ENCODE assay signal across 24 cellular contexts in genomic region chr1:230037261-230037660, GRCh38. TPM values are rescaled to one million over a fixed set of nuclear protein-coding genes. Genes with fewer than 3 reads are reported as not detected.
DNase-seq lines count a peak whose midpoint lies in the region; ATAC-seq and TF ChIP-seq lines count a peak whose summit lies in the region.
"Had no signal": no experiment of that assay in that cellular context is flagged by ENCODE, and none has a peak within 500 bp of the region (broad histone marks: within the 10 kb centered on the region; RNA-seq: fewer than 3 reads in every experiment).

No MANE protein-coding gene starts in this region.

- intact Hi-C loops in esophagus muscularis mucosa (cut with DNase I): no loop called here

- H3K4me3 ChIP-seq in esophagus muscularis mucosa: no peak overlapping the region
- H3K4me3 ChIP-seq: ascending aorta, gastroesophageal sphincter, lower lobe of right lung, SJCRH30, tibial nerve had no signal

- 0 out of 2 replicates have a peak, but pooled peaks cover 3% of the 10 kb centered on the region for H3K9me3 Mint-ChIP-seq in HFFc6

- no peak overlapping the region for H3K27ac Mint-ChIP-seq in HFFc6
- H3K27ac Mint-ChIP-seq: activated CD4-positive, alpha-beta T cell treated with anti-CD3 and anti-CD28 coated beads, Interleukin-2, amount 10 ng/mL, durations not matched to agents 24 days and 14 days; CD8-positive, alpha-beta memory T cell; naive thymus-derived CD4-positive, alpha-beta T cell had no signal

- no peak overlapping the region for H3K27ac ChIP-seq in esophagus muscularis mucosa (replicated peaks in 1 of 4)
- H3K27ac ChIP-seq: ascending aorta, gastroesophageal sphincter, lower lobe of right lung, SJCRH30, tibial nerve had no signal

- TF ChIP-seq EP300 in esophagus muscularis mucosa (IDR thresholded peaks at IDR 0.05): no peak

- H3K36me3 ChIP-seq in esophagus muscularis mucosa: no peaks in the 10 kb centered on the region
- H3K36me3 ChIP-seq: ascending aorta, gastroesophageal sphincter, lower lobe of right lung, SJCRH30, tibial nerve had no signal

- ATAC-seq in GM19035 (IDR thresholded peaks at IDR 0.05; ENCODE audit: unreplicated experiment) (peak; percentile 63), GM21381 (IDR thresholded peaks at IDR 0.05; ENCODE audit: unreplicated experiment) (peak; percentile 69), HG02798 (IDR thresholded peaks at IDR 0.05; ENCODE audit: poor library complexity, unreplicated experiment) (peak; percentile 66), GM18502 (IDR thresholded peaks at IDR 0.05; ENCODE audit: poor library complexity, unreplicated experiment) (no peak)
- ATAC-seq: gastroesophageal sphincter; lower lobe of right lung; naive thymus-derived CD4-positive, alpha-beta T cell had no signal

- TF ChIP-seq POLR2A in esophagus muscularis mucosa (IDR thresholded peaks at IDR 0.05; ENCODE audit: low read depth): no peak

- H3K4me1 Mint-ChIP-seq in HFFc6 (ENCODE audit: low read depth): peaks cover 5% of the 10 kb centered on the region; the same call in 1 of the 2 replicates
- H3K4me1 Mint-ChIP-seq: CD8-positive, alpha-beta memory T cell; naive thymus-derived CD4-positive, alpha-beta T cell had no signal

- H3K36me3 Mint-ChIP-seq in HFFc6 (ENCODE audit: low read depth): no peaks in the 10 kb centered on the region

- no peaks in the 10 kb centered on the region for H3K27me3 ChIP-seq in esophagus muscularis mucosa
- H3K27me3 ChIP-seq: ascending aorta, gastroesophageal sphincter, tibial nerve had no signal

- TF ChIP-seq CTCF in esophagus muscularis mucosa (IDR thresholded peaks at IDR 0.05) (no peak), HFFc6 (IDR thresholded peaks at IDR 0.05) (no peak)

- DNase-seq in esophagus muscularis mucosa (ENCODE audit: extremely low spot score): peak; percentile 31
- DNase-seq in HFFc6: no peak
- no peak for DNase-seq in NK-92 treated with Interleukin-12 subunit alpha and Interleukin-12 subunit beta, amount 100 ng/mL, for 24 hours (lab: John Stamatoyannopoulos, UW)
- DNase-seq: activated CD4-positive, alpha-beta T cell treated with anti-CD3 and anti-CD28 coated beads, Interleukin-2, amount 10 ng/mL, durations not matched to agents 24 days and 14 days; CD8-positive, alpha-beta memory T cell; EL; Kasumi-1; lower lobe of right lung; midbrain; naive thymus-derived CD4-positive, alpha-beta T cell; NCI-H1436; NCI-H748 treated with DMSO at 0.1 percent for 48 hours; occipital lobe; SJCRH30; stimulated activated CD4-positive, alpha-beta T cell treated with anti-CD3 and anti-CD28 coated beads, Interleukin-4, amount 100 ng/mL, for 1 hour; SW 1271; T-helper 9 cell had no signal

- H3K4me3 Mint-ChIP-seq in HFFc6: no peak overlapping the region
- H3K4me3 Mint-ChIP-seq: activated CD4-positive, alpha-beta T cell treated with anti-CD3 and anti-CD28 coated beads, Interleukin-2, amount 10 ng/mL, durations not matched to agents 24 days and 14 days; CD8-positive, alpha-beta memory T cell; naive thymus-derived CD4-positive, alpha-beta T cell had no signal

- H3K27me3 Mint-ChIP-seq in HFFc6 (ENCODE audit: insufficient read depth): no peaks in the 10 kb centered on the region

- H3K4me1 ChIP-seq in esophagus muscularis mucosa: no peaks in the 10 kb centered on the region
- H3K4me1 ChIP-seq: ascending aorta, gastroesophageal sphincter, lower lobe of right lung, SJCRH30, tibial nerve had no signal

- peaks cover 0 to 4% (median 0%) of the 10 kb centered on the region in 4 donors for H3K9me3 ChIP-seq in esophagus muscularis mucosa
- H3K9me3 ChIP-seq: SJCRH30 had no signal

- WGBS in esophagus muscularis mucosa: 79% methylated on average over 3 of the region's 3 CpGs

RNA-seq across cellular contexts. Expression of gene GALNT2, which starts 29.8 kb away (rescaled TPM):
- total RNA-seq in esophagus muscularis mucosa: 100 to 1,000 TPM in 3 of 4 donors, 10 to 100 TPM in 1; 89.6 to 145 (median 129) TPM
- 100 to 1,000 TPM; 174 to 194 (median 181) TPM for total RNA-seq in HFFc6 (2021; fragmentation: NEBNext Ultra II Directional; extraction: Animal tissue kit (Norgen Biotek cat#: 25700))
